ENCODE assay signal across 1 cellular context in genomic region chr1:16208270-16208987, GRCh38.
TF ChIP-seq lines count a peak whose summit lies in the region.

No MANE protein-coding gene starts in this region.

TF ChIP-seq in GM23338, 12 proteins besides CTCF, POLR2A, EP300 and RAD21 (continued from another document):
- TF ChIP-seq ZNF462 (CRISPR knock-in tag; IDR thresholded peaks at IDR 0.05): no peak
- TF ChIP-seq, protein P1, sequence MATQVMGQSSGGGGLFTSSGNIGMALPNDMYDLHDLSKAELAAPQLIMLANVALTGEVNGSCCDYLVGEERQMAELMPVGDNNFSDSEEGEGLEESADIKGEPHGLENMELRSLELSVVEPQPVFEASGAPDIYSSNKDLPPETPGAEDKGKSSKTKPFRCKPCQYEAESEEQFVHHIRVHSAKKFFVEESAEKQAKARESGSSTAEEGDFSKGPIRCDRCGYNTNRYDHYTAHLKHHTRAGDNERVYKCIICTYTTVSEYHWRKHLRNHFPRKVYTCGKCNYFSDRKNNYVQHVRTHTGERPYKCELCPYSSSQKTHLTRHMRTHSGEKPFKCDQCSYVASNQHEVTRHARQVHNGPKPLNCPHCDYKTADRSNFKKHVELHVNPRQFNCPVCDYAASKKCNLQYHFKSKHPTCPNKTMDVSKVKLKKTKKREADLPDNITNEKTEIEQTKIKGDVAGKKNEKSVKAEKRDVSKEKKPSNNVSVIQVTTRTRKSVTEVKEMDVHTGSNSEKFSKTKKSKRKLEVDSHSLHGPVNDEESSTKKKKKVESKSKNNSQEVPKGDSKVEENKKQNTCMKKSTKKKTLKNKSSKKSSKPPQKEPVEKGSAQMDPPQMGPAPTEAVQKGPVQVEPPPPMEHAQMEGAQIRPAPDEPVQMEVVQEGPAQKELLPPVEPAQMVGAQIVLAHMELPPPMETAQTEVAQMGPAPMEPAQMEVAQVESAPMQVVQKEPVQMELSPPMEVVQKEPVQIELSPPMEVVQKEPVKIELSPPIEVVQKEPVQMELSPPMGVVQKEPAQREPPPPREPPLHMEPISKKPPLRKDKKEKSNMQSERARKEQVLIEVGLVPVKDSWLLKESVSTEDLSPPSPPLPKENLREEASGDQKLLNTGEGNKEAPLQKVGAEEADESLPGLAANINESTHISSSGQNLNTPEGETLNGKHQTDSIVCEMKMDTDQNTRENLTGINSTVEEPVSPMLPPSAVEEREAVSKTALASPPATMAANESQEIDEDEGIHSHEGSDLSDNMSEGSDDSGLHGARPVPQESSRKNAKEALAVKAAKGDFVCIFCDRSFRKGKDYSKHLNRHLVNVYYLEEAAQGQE (IDR thresholded peaks at IDR 0.05; ENCODE audit: unreplicated experiment): no peak
